ENCODE assay signal across 1 cellular context in genomic region chr1:205191127-205191577, GRCh38.
TF ChIP-seq lines count a peak whose summit lies in the region.

No MANE protein-coding gene starts in this region.

TF ChIP-seq in IMR-90, 13 proteins besides CTCF, POLR2A, EP300 and RAD21:
- TF ChIP-seq CEBPB (IDR thresholded peaks at IDR 0.05; ENCODE audit: low read depth, low read length) (no peak), MAFK (IDR thresholded peaks at IDR 0.05; ENCODE audit: low read depth, low read length) (no peak), BHLHE40 (IDR thresholded peaks at IDR 0.05; ENCODE audit: low read depth, low read length) (0 out of 2 replicates have a peak, but pooled peaks have one; percentile 17)
